16 cellular contexts compared by ENCODE assay signal in genomic region chr7:156652886-156653568, GRCh38.
"Had no signal": no experiment of that assay in that cellular context is flagged by ENCODE, and none has a peak within 500 bp of the region (broad histone marks: within the 10 kb centered on the region; RNA-seq: fewer than 3 reads in every experiment).

No MANE protein-coding gene starts in this region.

- H3K4me3 ChIP-seq: dorsolateral prefrontal cortex, lung, sigmoid colon, spleen, thyroid gland had no signal

- DNase-seq: activated CD4-positive, alpha-beta memory T cell treated with anti-CD3 and anti-CD28 coated beads, Interleukin-2, amount 10 ng/mL, durations not matched to agents 7 days and 5 days; activated CD4-positive, alpha-beta T cell treated with anti-CD3 and anti-CD28 coated beads for 36 hours; activated CD8-positive, alpha-beta memory T cell treated with anti-CD3 and anti-CD28 coated beads, Interleukin-2, amount 10 ng/mL, durations not matched to agents 7 days and 5 days; amniotic stem cell; central memory CD4-positive, alpha-beta T cell; dorsolateral prefrontal cortex; endodermal cell; hypothalamus; sigmoid colon; spleen; stimulated activated CD4-positive, alpha-beta T cell treated with anti-CD3 and anti-CD28 coated beads, Interleukin-4, amount 100 ng/mL, for 4 hours; thyroid gland had no signal

- ATAC-seq: activated CD4-positive, alpha-beta T cell treated with anti-CD3 and anti-CD28 coated beads for 36 hours; activated CD8-positive, alpha-beta memory T cell treated with anti-CD3 and anti-CD28 coated beads, Interleukin-2, amount 10 ng/mL, durations not matched to agents 7 days and 5 days; left lobe of liver; stimulated activated memory B cell treated with anti-CD40 and anti-IgM and Interleukin-4, amounts not matched to agents 10 μg/mL and 1 μg/mL and 100 μg/mL, for 72 hours; WTC11 had no signal
